1 cellular context compared by ENCODE assay signal in genomic region chr17:60390223-60390622, GRCh38.
TF ChIP-seq lines count a peak whose summit lies in the region.

No MANE protein-coding gene starts in this region.

TF ChIP-seq in HEK293, 187 proteins besides CTCF, POLR2A, EP300 and RAD21 (continued from another document):
- TF ChIP-seq, protein P1, sequence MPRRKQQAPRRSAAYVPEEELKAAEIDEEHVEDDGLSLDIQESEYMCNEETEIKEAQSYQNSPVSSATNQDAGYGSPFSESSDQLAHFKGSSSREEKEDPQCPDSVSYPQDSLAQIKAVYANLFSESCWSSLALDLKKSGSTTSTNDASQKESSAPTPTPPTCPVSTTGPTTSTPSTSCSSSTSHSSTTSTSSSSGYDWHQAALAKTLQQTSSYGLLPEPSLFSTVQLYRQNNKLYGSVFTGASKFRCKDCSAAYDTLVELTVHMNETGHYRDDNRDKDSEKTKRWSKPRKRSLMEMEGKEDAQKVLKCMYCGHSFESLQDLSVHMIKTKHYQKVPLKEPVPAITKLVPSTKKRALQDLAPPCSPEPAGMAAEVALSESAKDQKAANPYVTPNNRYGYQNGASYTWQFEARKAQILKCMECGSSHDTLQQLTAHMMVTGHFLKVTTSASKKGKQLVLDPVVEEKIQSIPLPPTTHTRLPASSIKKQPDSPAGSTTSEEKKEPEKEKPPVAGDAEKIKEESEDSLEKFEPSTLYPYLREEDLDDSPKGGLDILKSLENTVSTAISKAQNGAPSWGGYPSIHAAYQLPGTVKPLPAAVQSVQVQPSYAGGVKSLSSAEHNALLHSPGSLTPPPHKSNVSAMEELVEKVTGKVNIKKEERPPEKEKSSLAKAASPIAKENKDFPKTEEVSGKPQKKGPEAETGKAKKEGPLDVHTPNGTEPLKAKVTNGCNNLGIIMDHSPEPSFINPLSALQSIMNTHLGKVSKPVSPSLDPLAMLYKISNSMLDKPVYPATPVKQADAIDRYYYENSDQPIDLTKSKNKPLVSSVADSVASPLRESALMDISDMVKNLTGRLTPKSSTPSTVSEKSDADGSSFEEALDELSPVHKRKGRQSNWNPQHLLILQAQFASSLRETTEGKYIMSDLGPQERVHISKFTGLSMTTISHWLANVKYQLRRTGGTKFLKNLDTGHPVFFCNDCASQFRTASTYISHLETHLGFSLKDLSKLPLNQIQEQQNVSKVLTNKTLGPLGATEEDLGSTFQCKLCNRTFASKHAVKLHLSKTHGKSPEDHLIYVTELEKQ (tag by site-specific recombination; IDR thresholded peaks at IDR 0.05; ENCODE audit: borderline replicate concordance) = peak; percentile 71; the same call in 1 of the 2 replicates
- TF ChIP-seq, protein P2, sequence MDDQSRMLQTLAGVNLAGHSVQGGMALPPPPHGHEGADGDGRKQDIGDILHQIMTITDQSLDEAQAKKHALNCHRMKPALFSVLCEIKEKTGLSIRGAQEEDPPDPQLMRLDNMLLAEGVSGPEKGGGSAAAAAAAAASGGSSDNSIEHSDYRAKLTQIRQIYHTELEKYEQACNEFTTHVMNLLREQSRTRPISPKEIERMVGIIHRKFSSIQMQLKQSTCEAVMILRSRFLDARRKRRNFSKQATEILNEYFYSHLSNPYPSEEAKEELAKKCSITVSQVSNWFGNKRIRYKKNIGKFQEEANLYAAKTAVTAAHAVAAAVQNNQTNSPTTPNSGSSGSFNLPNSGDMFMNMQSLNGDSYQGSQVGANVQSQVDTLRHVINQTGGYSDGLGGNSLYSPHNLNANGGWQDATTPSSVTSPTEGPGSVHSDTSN (CRISPR knock-in tag; IDR thresholded peaks at IDR 0.05) = no peak
